16 cellular contexts compared by ENCODE assay signal in the genomic region with DNA sequence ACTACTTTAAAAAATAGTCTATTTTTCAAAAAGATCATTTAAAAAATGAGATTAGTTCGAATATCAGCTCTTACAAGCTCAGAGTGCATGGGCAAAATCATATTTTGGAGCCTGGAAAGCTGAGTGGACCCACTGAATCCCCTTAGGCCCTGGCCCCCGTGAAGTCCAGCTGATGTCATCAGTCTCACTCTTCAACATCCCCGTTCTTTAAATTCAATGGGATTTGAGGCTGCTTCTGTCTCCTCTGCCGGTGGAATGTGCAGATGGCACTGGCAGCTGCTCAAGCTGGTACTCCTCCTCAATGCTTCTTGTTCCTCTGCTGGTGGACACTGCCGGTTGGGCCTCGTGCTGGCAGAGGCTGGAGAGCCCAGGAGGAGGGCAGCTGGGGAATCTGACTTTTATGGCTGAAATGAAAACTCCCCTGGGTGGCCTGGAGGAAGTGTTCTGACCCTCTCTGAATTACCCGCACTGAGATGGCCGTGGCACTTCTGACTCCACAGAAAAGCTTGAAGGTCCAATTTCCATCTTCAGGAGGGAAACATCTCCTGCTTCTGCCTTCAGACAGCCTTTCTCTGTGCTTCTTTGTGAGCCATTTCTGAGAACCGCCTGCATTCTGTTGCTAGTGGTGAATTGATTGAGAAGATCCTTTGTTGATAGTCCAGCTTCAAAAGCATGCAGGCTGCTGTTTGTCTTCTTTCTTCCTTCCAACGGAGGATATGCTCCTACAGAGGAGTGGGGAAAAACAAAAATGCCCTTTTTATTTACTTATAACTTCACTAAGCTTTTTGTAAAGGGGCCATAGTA.
A peak's percentile ranks its signal among the peaks of the same experiment; 100 is the strongest.
DNase-seq lines count a peak whose midpoint lies in the region; ATAC-seq and TF ChIP-seq lines count a peak whose summit lies in the region.
"Had no signal": no experiment of that assay in that cellular context is flagged by ENCODE, and none has a peak within 500 bp of the region (broad histone marks: within the 10 kb centered on the region; RNA-seq: fewer than 3 reads in every experiment).

No MANE protein-coding gene starts in this region.

- no peak overlapping the region for H3K4me3 ChIP-seq in Loucy (ENCODE audit: low read length, poor library complexity, severe bottlenecking)
- no peak overlapping the region for H3K4me3 ChIP-seq in GM23248
- H3K4me3 ChIP-seq: BLaER1 had no signal

- no peaks in the 10 kb centered on the region for H3K9me2 ChIP-seq in Loucy (replicated peaks; ENCODE audit: low read depth, low read length)
- no peaks in the 10 kb centered on the region for H3K9me2 ChIP-seq in GM23248 (ENCODE audit: insufficient read depth)

- H3F3A ChIP-seq in Loucy (ENCODE audit: low read depth) (no peaks in the 10 kb centered on the region), GM23248 (ENCODE audit: insufficient read depth) (no peaks in the 10 kb centered on the region)

- no peak for TF ChIP-seq CTCF in Loucy (conservative IDR thresholded peaks at IDR 0.05; ENCODE audit: low read length)

- peak; percentile 67 for DNase-seq in SHP77 treated with DMSO at 0.1 percent for 48 hours (lab: John Stamatoyannopoulos, UW)
- peak; percentile 39 to 84 (median 72) for DNase-seq in head of caudate nucleus
- DNase-seq in putamen (ENCODE audit: low spot score), result peak; percentile 77
- DNase-seq in GM23248, result no peak
- DNase-seq in GM03348 (ENCODE audit: low spot score), result no peak
- DNase-seq: activated CD8-positive, alpha-beta memory T cell treated with anti-CD3 and anti-CD28 coated beads, Interleukin-2, amount 50 U/mL, for 4 hours; activated naive CD4-positive, alpha-beta T cell; DND-41; effector memory CD4-positive, alpha-beta T cell; left ventricle myocardium superior; naive B cell; NCI-H1930; right cardiac atrium had no signal

- H3K4me2 ChIP-seq in Loucy (ENCODE audit: low read depth, low read length, poor library complexity, severe bottlenecking) (no peak overlapping the region), GM23248 (ENCODE audit: unreplicated experiment) (no peak overlapping the region)
- H3K4me2 ChIP-seq: BLaER1 had no signal

- H3K79me2 ChIP-seq in Loucy (ENCODE audit: insufficient read depth, low read length), result no peaks in the 10 kb centered on the region
- H3K79me2 ChIP-seq in GM23248 (ENCODE audit: insufficient read depth), result no peaks in the 10 kb centered on the region

- H2AFZ ChIP-seq in Loucy (ENCODE audit: low read length) (0 out of 2 replicates have a peak overlapping the region, but pooled peaks have one; percentile 39), GM23248 (no peak overlapping the region)

- in situ Hi-C loops in GM23248 (cut with MboI), result no loop called here

- intact Hi-C loops in head of caudate nucleus (cut with DNase I), result no loop called here

- no peak for ATAC-seq in activated CD4-positive, CD25-positive, alpha-beta regulatory T cell treated with anti-CD3 and anti-CD28 coated beads, Interleukin-2, amount 50 U/mL, for 24 hours
- ATAC-seq: left ventricle myocardium superior, right cardiac atrium had no signal

- WGBS in GM23248 (ENCODE audit: low coverage in 1 of 2, low lambda C conversion rate in 2 of 2, missing lambda C conversion rate in 2 of 2), 2 experiments, result 12 to 14% methylated on average over 10 of the region's 10 CpGs

- H3K9me3 ChIP-seq in Loucy (ENCODE audit: insufficient read depth, low read depth, low read length) (no peaks in the 10 kb centered on the region), GM23248 (ENCODE audit: low read depth) (no peaks in the 10 kb centered on the region)
- H3K9me3 ChIP-seq: BLaER1 had no signal

- H3K27me3 ChIP-seq in Loucy (ENCODE audit: insufficient read depth, low read length, poor library complexity, severe bottlenecking) (no peaks in the 10 kb centered on the region), GM23248 (replicated peaks; ENCODE audit: insufficient read depth) (no peaks in the 10 kb centered on the region)
- H3K27me3 ChIP-seq: BLaER1 had no signal

- H3K36me3 ChIP-seq in Loucy (ENCODE audit: insufficient read depth, low read length) (no peaks in the 10 kb centered on the region), GM23248 (ENCODE audit: low read depth) (no peaks in the 10 kb centered on the region)
- H3K36me3 ChIP-seq: BLaER1 had no signal

- peaks cover 10% of the 10 kb centered on the region for H3K4me1 ChIP-seq in Loucy (ENCODE audit: insufficient read depth, low read length, poor library complexity, severe bottlenecking)
- no peaks in the 10 kb centered on the region for H3K4me1 ChIP-seq in GM23248 (ENCODE audit: insufficient read depth)

- no peak overlapping the region for H3K27ac ChIP-seq in GM23248
- H3K27ac ChIP-seq: BLaER1 had no signal

- H4K20me1 ChIP-seq in Loucy (ENCODE audit: insufficient read depth, low read length, poor library complexity, severe bottlenecking), result no peaks in the 10 kb centered on the region
- no peaks in the 10 kb centered on the region for H4K20me1 ChIP-seq in GM23248 (ENCODE audit: insufficient read depth)
- H4K20me1 ChIP-seq: BLaER1 had no signal

- no peak overlapping the region for H3K9ac ChIP-seq in Loucy (ENCODE audit: low read depth, low read length, poor library complexity, severe bottlenecking)
- no peak overlapping the region for H3K9ac ChIP-seq in GM23248
- H3K9ac ChIP-seq: BLaER1 had no signal

Comparison
In these comparisons a context has a peak if more than half of its experiments do, and no peak if none do; other contexts are left out.
1. DNase-seq: peak in SHP77 treated with DMSO at 0.1 percent for 48 hours (single experiment), head of caudate nucleus (42 of 42) and putamen (single experiment); none in GM23248 (single experiment) and GM03348 (single experiment).